In genomic region chr3:42031808-42032475, GRCh38 we compare ENCODE assay signal across 10 cellular contexts. TPM values are rescaled to one million over a fixed set of nuclear protein-coding genes. Genes with fewer than 3 reads are reported as not detected.
DNase-seq lines count a peak whose midpoint lies in the region; ATAC-seq and TF ChIP-seq lines count a peak whose summit lies in the region.
"Had no signal": no experiment of that assay in that cellular context is flagged by ENCODE, and none has a peak within 500 bp of the region (broad histone marks: within the 10 kb centered on the region; RNA-seq: fewer than 3 reads in every experiment).

No MANE protein-coding gene starts in this region.

- POLR2A ChIA-PET in GM10248 (lab: Yijun Ruan, JAX) = no interaction called here

- CTCF ChIA-PET in GM10248 (lab: Yijun Ruan, JAX) = interaction anchor here (1.1 to 2.7 kb wide), 4 partner anchors 12 to 68 kb away, joined by 3 to 11 read pairs (median 6); no protein-coding TSS in a partner anchor

- TF ChIP-seq CTCF in heart right ventricle (IDR thresholded peaks at IDR 0.05) (no peak), dorsolateral prefrontal cortex (IDR thresholded peaks at IDR 0.05 in 54 of 56, conservative IDR thresholded peaks at IDR 0.05 in 2 of 56; ENCODE audit: low read depth in 1 of 56, partially characterized antibody in 56 of 56) (no peak), vagina (IDR thresholded peaks at IDR 0.05) (no peak), GM10248 (IDR thresholded peaks at IDR 0.05; ENCODE audit: control extremely low read depth, extremely low read depth, low read depth, missing control alignments) (no peak)

- peak overlapping the region in 1 of 10 donors; percentile 16 for H3K4me3 ChIP-seq in heart right ventricle
- peak overlapping the region in 2 of 59 donors; percentile 1 to 5 for H3K4me3 ChIP-seq in dorsolateral prefrontal cortex
- H3K4me3 ChIP-seq in vagina = no peak overlapping the region
- H3K4me3 ChIP-seq: tibial nerve had no signal

- H3K4me1 ChIP-seq in heart right ventricle (peaks cover 42 to 89% (median 77%) of the 10 kb centered on the region in 9 donors), vagina (peaks cover 57% of the 10 kb centered on the region)

- intact Hi-C loops in heart right ventricle (cut with DNase I) = no loop called here
- intact Hi-C loops in Right ventricle myocardium inferior (cut with DNase I) = no loop called here
- intact Hi-C loops in dorsolateral prefrontal cortex (cut with DNase I) = no loop called here
- intact Hi-C loops in vagina (cut with DNase I) = no loop called here

- H3K9me3 ChIP-seq in heart right ventricle = no peaks in the 10 kb centered on the region
- H3K9me3 ChIP-seq in vagina = no peaks in the 10 kb centered on the region
- H3K9me3 ChIP-seq: tibial nerve had no signal

- peak overlapping the region; percentile 27 to 92 (median 66) for H3K27ac ChIP-seq in heart right ventricle
- H3K27ac ChIP-seq in dorsolateral prefrontal cortex = peak overlapping the region in 38 of 59 donors; percentile 0 to 79 (median 47)
- H3K27ac ChIP-seq in vagina = peak overlapping the region; percentile 77

- peaks cover 0 to 19% (median 6%) of the 10 kb centered on the region in 9 donors for H3K36me3 ChIP-seq in heart right ventricle
- H3K36me3 ChIP-seq in vagina = no peaks in the 10 kb centered on the region
- H3K36me3 ChIP-seq: tibial nerve had no signal

- ATAC-seq in heart right ventricle (peak in 2 of 8 donors; percentile 28 to 37), Right ventricle myocardium inferior (no peak), GM18868 (IDR thresholded peaks at IDR 0.05; ENCODE audit: unreplicated experiment) (no peak)

- 25 to 27% methylated on average over 8 of the region's 8 CpGs for WGBS in heart right ventricle, 2 donors

- H3K27me3 ChIP-seq in heart right ventricle (no peaks in the 10 kb centered on the region), dorsolateral prefrontal cortex (no peaks in the 10 kb centered on the region), vagina (no peaks in the 10 kb centered on the region)
- H3K27me3 ChIP-seq: tibial nerve had no signal

- DNase-seq in heart right ventricle (peak in 1 of 2 donors; percentile 36), Right ventricle myocardium inferior (ENCODE audit: missing footprints) (no peak), dorsolateral prefrontal cortex (no peak), midbrain (lab: John Stamatoyannopoulos, UW) (peak; percentile 25), vagina (ENCODE audit: extremely low spot score in 2 of 2) (no peak), COR-L47 (lab: John Stamatoyannopoulos, UW) (no peak), GM10248 (ENCODE audit: extremely low spot score) (no peak)
- DNase-seq: amniotic stem cell had no signal

- no peak for TF ChIP-seq POLR2A in vagina (IDR thresholded peaks at IDR 0.05)

RNA-seq across cellular contexts. Expression of gene TRAK1, which starts 59.2 kb away (rescaled TPM):
- total RNA-seq in heart right ventricle (100 to 1,000 TPM; 182 to 423 (median 320) TPM), Right ventricle myocardium inferior (267 TPM), dorsolateral prefrontal cortex (100 to 1,000 TPM in 2 of 120 experiments, 10 to 100 TPM in 118; 52.9 to 121 (median 72.5) TPM), vagina (36.8 TPM)
- 10 to 100 TPM; 35.5 to 41.2 TPM for polyA plus RNA-seq in heart right ventricle
